In the genomic region with DNA sequence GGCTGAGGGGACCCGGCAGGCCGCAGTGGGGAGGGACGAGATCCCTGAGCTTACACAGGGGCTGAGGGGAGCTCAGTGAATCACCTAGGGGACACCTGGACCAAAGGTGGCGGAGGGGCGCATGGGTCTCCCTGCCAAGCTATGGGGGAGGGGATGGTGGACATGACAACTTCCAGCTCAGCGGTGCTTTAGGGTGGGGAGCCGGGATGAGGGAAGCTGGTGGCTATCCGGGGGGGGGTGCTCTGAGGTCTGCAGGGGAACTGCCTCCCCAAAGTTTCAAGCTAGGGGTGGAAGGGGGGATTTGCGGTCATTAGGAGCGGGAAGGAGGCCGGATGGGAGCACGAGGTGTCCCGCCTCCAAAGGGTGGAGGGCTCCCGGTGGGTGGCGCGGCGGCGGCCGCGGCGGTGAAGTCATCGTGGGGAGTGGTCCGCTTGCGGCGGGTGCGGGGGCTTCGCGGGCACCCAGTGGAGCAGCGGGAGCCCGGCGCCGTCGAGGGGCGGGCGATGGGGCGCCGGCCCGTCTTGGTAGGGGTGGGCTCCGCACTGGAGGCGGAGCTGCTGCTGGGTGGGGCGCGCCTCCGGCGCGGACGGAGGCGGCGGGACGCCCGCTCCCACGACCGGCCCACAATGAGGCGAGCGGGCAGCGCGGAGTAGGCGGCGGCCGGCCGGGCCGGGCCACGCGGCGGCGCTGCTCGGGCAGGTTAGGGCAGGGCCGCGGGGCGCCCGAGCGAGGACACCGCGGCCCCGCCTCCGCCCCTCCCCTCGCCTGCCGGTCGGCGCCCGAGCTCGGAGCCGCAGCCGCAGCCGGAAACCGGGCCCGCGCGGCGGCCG, we compare ENCODE assay signal across 8 cellular contexts. TPM values are rescaled to one million over a fixed set of nuclear protein-coding genes. Genes with fewer than 3 reads are reported as not detected.
A peak's percentile ranks its signal among the peaks of the same experiment; 100 is the strongest.
DNase-seq lines count a peak whose midpoint lies in the region; ATAC-seq and TF ChIP-seq lines count a peak whose summit lies in the region.

MICALL1 (plus strand) TSS at position 764 of the 830 bp plus-strand sequence. CDS start 126 bp downstream, outside the sequence.

- DNase-seq in GM12864 (ENCODE audit: low read depth) (no peak), HCEC 1CT (peak; percentile 84), MV-4-11 (lab: John Stamatoyannopoulos, UW) (peak; percentile 40), choroid plexus epithelial cell (ENCODE audit: low read depth) (peak; percentile 73), left colon (peak; percentile 64 to 87)
- DNase-seq in activated CD4-positive, CD25-positive, alpha-beta regulatory T cell (lab: John Stamatoyannopoulos, UW): peak in 3 of 4 experiments; percentile 17 to 55 (median 49)
- DNase-seq in stimulated activated CD4-positive, alpha-beta T cell treated with anti-CD3 and anti-CD28 coated beads, Interleukin-1b, Interleukin-23, amount 100 ng/mL, for 48 hours: peak; percentile 42

- ATAC-seq in left colon (peak; percentile 92), GM19455 (IDR thresholded peaks at IDR 0.05; ENCODE audit: unreplicated experiment) (no peak)

- intact Hi-C loops in left colon (cut with DNase I, micrococcal nuclease): no loop called here

- TF ChIP-seq CTCF in GM12864 (IDR thresholded peaks at IDR 0.05; ENCODE audit: low read depth, low read length, missing control alignments) (peak; percentile 29), choroid plexus epithelial cell (conservative IDR thresholded peaks at IDR 0.05; ENCODE audit: low read depth, low read length) (no peak)

- H3K4me3 ChIP-seq in GM12864 (ENCODE audit: low read depth, low read length): peak within 1 kb of the TSS; percentile 70
- peak within 1 kb of the TSS; percentile 68 for H3K4me3 ChIP-seq in choroid plexus epithelial cell (ENCODE audit: low read depth, low read length)

RNA-seq across cellular contexts. Expression of gene MICALL1, which starts in this region (rescaled TPM):
- 10 to 100 TPM; 26.6 to 32.6 TPM for total RNA-seq in left colon
